In the genomic region with DNA sequence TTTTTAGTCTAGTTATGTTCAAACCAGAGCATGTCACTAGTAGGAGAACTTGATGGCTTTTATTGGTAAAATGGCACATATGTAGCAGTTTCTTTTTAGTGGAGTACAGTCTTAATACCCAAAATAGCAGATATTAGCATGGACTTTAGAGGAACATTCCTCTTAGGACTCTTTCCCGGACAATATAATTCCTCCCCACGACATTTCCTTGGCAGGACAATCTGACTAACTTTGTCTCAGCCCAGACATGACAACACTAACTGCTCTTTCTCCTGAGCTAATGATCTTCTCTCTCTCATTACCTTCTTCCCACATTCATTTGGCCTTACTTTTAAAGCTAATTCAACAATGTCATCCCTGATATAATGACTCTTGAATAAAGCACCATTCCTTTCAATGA, we compare ENCODE assay signal across 30 cellular contexts.
DNase-seq lines count a peak whose midpoint lies in the region; ATAC-seq and TF ChIP-seq lines count a peak whose summit lies in the region.
"Had no signal": no experiment of that assay in that cellular context is flagged by ENCODE, and none has a peak within 500 bp of the region (broad histone marks: within the 10 kb centered on the region; RNA-seq: fewer than 3 reads in every experiment).

No MANE protein-coding gene starts in this region.

- H3K27me3 ChIP-seq in ascending aorta (no peaks in the 10 kb centered on the region), left ventricle myocardium inferior (ENCODE audit: low read depth) (no peaks in the 10 kb centered on the region), psoas muscle (ENCODE audit: insufficient read depth in 3 of 3, low read length in 2 of 3) (no peaks in the 10 kb centered on the region), testis (no peaks in the 10 kb centered on the region)
- no peaks in the 10 kb centered on the region for H3K27me3 ChIP-seq in CD4-positive, alpha-beta memory T cell (ENCODE audit: insufficient read depth, low read length)
- H3K27me3 ChIP-seq: BE2C, pancreas had no signal

- no peaks in the 10 kb centered on the region for H3K9me3 Mint-ChIP-seq in activated CD8-positive, alpha-beta T cell treated with anti-CD3 and anti-CD28 coated beads for 36 hours
- peaks cover 0 to 4% (median 0%) of the 10 kb centered on the region in 8 donors for H3K9me3 Mint-ChIP-seq in CD4-positive, alpha-beta memory T cell
- H3K9me3 Mint-ChIP-seq: HFFc6; natural killer cell treated with Interleukin-12 subunit alpha and Interleukin-12 subunit beta and Interleukin-15 and Interleukin-18, amount 100 ng/mL, for 72 hours; stimulated activated effector memory CD8-positive, alpha-beta T cell treated with anti-CD3 and anti-CD28 coated beads, Interleukin-12 subunit alpha, Interleukin-12 subunit beta, amount 100 ng/mL, for 72 hours had no signal

- 14 to 23% (median 21%) methylated on average over 2 of the region's 2 CpGs for WGBS in psoas muscle, 3 donors
- WGBS in testis, 2 donors: 28 to 44% methylated on average over 2 of the region's 2 CpGs

- no peak overlapping the region for H3K4me3 Mint-ChIP-seq in activated CD8-positive, alpha-beta T cell treated with anti-CD3 and anti-CD28 coated beads for 36 hours
- H3K4me3 Mint-ChIP-seq in CD4-positive, alpha-beta memory T cell: no peak overlapping the region
- H3K4me3 Mint-ChIP-seq: HFFc6; natural killer cell treated with Interleukin-12 subunit alpha and Interleukin-12 subunit beta and Interleukin-15 and Interleukin-18, amount 100 ng/mL, for 72 hours; stimulated activated effector memory CD8-positive, alpha-beta T cell treated with anti-CD3 and anti-CD28 coated beads, Interleukin-12 subunit alpha, Interleukin-12 subunit beta, amount 100 ng/mL, for 72 hours; T-helper 17 cell; type B pancreatic cell had no signal

- H3K27ac Mint-ChIP-seq in activated CD8-positive, alpha-beta T cell treated with anti-CD3 and anti-CD28 coated beads for 36 hours: no peak overlapping the region
- no peak overlapping the region for H3K27ac Mint-ChIP-seq in CD4-positive, alpha-beta memory T cell
- H3K27ac Mint-ChIP-seq: HFFc6; natural killer cell treated with Interleukin-12 subunit alpha and Interleukin-12 subunit beta and Interleukin-15 and Interleukin-18, amount 100 ng/mL, for 72 hours; stimulated activated effector memory CD8-positive, alpha-beta T cell treated with anti-CD3 and anti-CD28 coated beads, Interleukin-12 subunit alpha, Interleukin-12 subunit beta, amount 100 ng/mL, for 72 hours; T-helper 17 cell; type B pancreatic cell had no signal

- DNase-seq in ascending aorta (ENCODE audit: low spot score in 2 of 2) (no peak), left ventricle myocardium inferior (no peak), psoas muscle (no peak), testis (peak; percentile 47), RKO (ENCODE audit: low spot score) (no peak)
- no peak for DNase-seq in activated CD8-positive, alpha-beta T cell treated with anti-CD3 and anti-CD28 coated beads for 36 hours
- no peak for DNase-seq in CD4-positive, alpha-beta memory T cell
- DNase-seq: activated CD4-positive, alpha-beta T cell treated with anti-CD3 and anti-CD28 coated beads for 4 hours; activated naive CD4-positive, alpha-beta T cell; activated T-cell treated with anti-CD3 and anti-CD28 coated beads, Interleukin-2, amount 50 U/mL, for 48 hours; amniotic stem cell; BE2C; GF-D8; GM23248; HFFc6; left colon; NCI-H1105 treated with DMSO at 0.1 percent for 48 hours; NCI-H2029 treated with DMSO at 0.1 percent for 48 hours; NCI-H2227 treated with DMSO at 0.1 percent for 48 hours; pancreas; RPMI8226; SK-N-SH; stimulated activated CD4-positive, alpha-beta T cell treated with anti-CD3 and anti-CD28 coated beads, Interleukin-2, amount 100 ng/mL, for 48 hours; T-helper 17 cell had no signal

- H3K4me3 ChIP-seq in ascending aorta: no peak overlapping the region
- no peak overlapping the region for H3K4me3 ChIP-seq in left ventricle myocardium inferior
- H3K4me3 ChIP-seq in psoas muscle: no peak overlapping the region
- no peak overlapping the region for H3K4me3 ChIP-seq in testis
- no peak overlapping the region for H3K4me3 ChIP-seq in CD4-positive, alpha-beta memory T cell (ENCODE audit: low read length in 2 of 2)
- H3K4me3 ChIP-seq: A549, GM23248, pancreas, skin epidermis had no signal

- intact Hi-C loops in ascending aorta (cut with DNase I) (loop anchor here (5.0 to 10.0 kb wide), 2 partner anchors 60 to 848 kb away; no protein-coding TSS in a partner anchor), left ventricle myocardium inferior (cut with micrococcal nuclease) (no loop called here), psoas muscle (cut with DNase I) (no loop called here), testis (cut with DNase I; ENCODE audit: low total_unique reads) (no loop called here)
- intact Hi-C loops in activated CD8-positive, alpha-beta T cell treated with anti-CD3 and anti-CD28 coated beads for 36 hours (cut with micrococcal nuclease): no loop called here
- intact Hi-C loops in CD4-positive, alpha-beta memory T cell (cut with micrococcal nuclease): no loop called here

- H3K36me3 ChIP-seq in ascending aorta (no peaks in the 10 kb centered on the region), left ventricle myocardium inferior (no peaks in the 10 kb centered on the region), psoas muscle (ENCODE audit: insufficient read depth in 1 of 2, low read depth in 1 of 2) (no peaks in the 10 kb centered on the region), testis (ENCODE audit: low read depth, missing control alignments) (no peaks in the 10 kb centered on the region)
- no peaks in the 10 kb centered on the region for H3K36me3 ChIP-seq in CD4-positive, alpha-beta memory T cell (ENCODE audit: insufficient read depth, low read length)
- H3K36me3 ChIP-seq: BE2C, pancreas had no signal

- peaks cover 16 to 41% of the 10 kb centered on the region in 2 donors for H3K4me1 ChIP-seq in ascending aorta
- peaks cover 36% of the 10 kb centered on the region for H3K4me1 ChIP-seq in left ventricle myocardium inferior
- peaks cover 12% of the 10 kb centered on the region for H3K4me1 ChIP-seq in psoas muscle
- H3K4me1 ChIP-seq in testis: peaks cover 24% of the 10 kb centered on the region
- H3K4me1 ChIP-seq in CD4-positive, alpha-beta memory T cell (ENCODE audit: insufficient read depth, low read length): no peaks in the 10 kb centered on the region
- H3K4me1 ChIP-seq: A549, BE2C, pancreas had no signal

- no peak for TF ChIP-seq POLR2A in testis (IDR thresholded peaks at IDR 0.05)

- H3K4me1 Mint-ChIP-seq in activated CD8-positive, alpha-beta T cell treated with anti-CD3 and anti-CD28 coated beads for 36 hours (ENCODE audit: low read depth): no peaks in the 10 kb centered on the region
- H3K4me1 Mint-ChIP-seq in CD4-positive, alpha-beta memory T cell: no peaks in the 10 kb centered on the region
- H3K4me1 Mint-ChIP-seq: stimulated activated effector memory CD8-positive, alpha-beta T cell treated with anti-CD3 and anti-CD28 coated beads, Interleukin-12 subunit alpha, Interleukin-12 subunit beta, amount 100 ng/mL, for 72 hours; T-helper 17 cell had no signal

- POLR2A ChIA-PET in activated CD8-positive, alpha-beta T cell treated with anti-CD3 and anti-CD28 coated beads for 36 hours (lab: Charles Lee): interaction anchor here (0.5 to 0.6 kb wide), 2 partner anchors 277 to 945 kb away, joined by 3 read pairs; no protein-coding TSS in a partner anchor
- POLR2A ChIA-PET in CD4-positive, alpha-beta memory T cell (lab: Charles Lee; ENCODE audit: partially characterized antibody): no interaction called here

- TF ChIP-seq CTCF in ascending aorta (IDR thresholded peaks at IDR 0.05) (no peak), left ventricle myocardium inferior (IDR thresholded peaks at IDR 0.05; ENCODE audit: borderline replicate concordance) (no peak), psoas muscle (IDR thresholded peaks at IDR 0.05) (no peak), testis (IDR thresholded peaks at IDR 0.05) (no peak)
- TF ChIP-seq CTCF in activated CD8-positive, alpha-beta T cell treated with anti-CD3 and anti-CD28 coated beads for 36 hours (IDR thresholded peaks at IDR 0.05): no peak

- H3K27ac ChIP-seq in ascending aorta (peak overlapping the region; percentile 79 to 85), left ventricle myocardium inferior (replicated peaks) (peak overlapping the region; percentile 73), psoas muscle (peak overlapping the region; percentile 42), testis (peak overlapping the region; percentile 64 to 90)
- no peak overlapping the region for H3K27ac ChIP-seq in CD4-positive, alpha-beta memory T cell (ENCODE audit: low read depth, low read length)
- H3K27ac ChIP-seq: A549, GM23248, pancreas had no signal

- H3K9me3 ChIP-seq in ascending aorta (no peaks in the 10 kb centered on the region), left ventricle myocardium inferior (replicated peaks) (no peaks in the 10 kb centered on the region), psoas muscle (no peaks in the 10 kb centered on the region), testis (no peaks in the 10 kb centered on the region)
- H3K9me3 ChIP-seq in CD4-positive, alpha-beta memory T cell (ENCODE audit: control insufficient read depth in 1 of 2, low read length in 2 of 2): no peaks in the 10 kb centered on the region
- H3K9me3 ChIP-seq: A549, BE2C, pancreas, SK-N-SH had no signal

- no peaks in the 10 kb centered on the region for H3K27me3 Mint-ChIP-seq in activated CD8-positive, alpha-beta T cell treated with anti-CD3 and anti-CD28 coated beads for 36 hours
- H3K27me3 Mint-ChIP-seq in CD4-positive, alpha-beta memory T cell: peaks cover 2 to 7% of the 10 kb centered on the region in 2 donors
- H3K27me3 Mint-ChIP-seq: T-helper 17 cell, type B pancreatic cell had no signal

- CTCF ChIA-PET in activated CD8-positive, alpha-beta T cell treated with anti-CD3 and anti-CD28 coated beads for 36 hours (lab: Charles Lee): interaction anchor here (0.7 kb wide), 1 partner anchor 33 kb away, joined by 3 read pairs; no protein-coding TSS in a partner anchor
- CTCF ChIA-PET in CD4-positive, alpha-beta memory T cell (lab: Charles Lee; ENCODE audit: partially characterized antibody): no interaction called here

- ATAC-seq in psoas muscle (peak in 2 of 4 donors; percentile 47 to 67), GM21619 (IDR thresholded peaks at IDR 0.05; ENCODE audit: unreplicated experiment) (no peak)
- ATAC-seq in activated CD8-positive, alpha-beta T cell treated with anti-CD3 and anti-CD28 coated beads for 36 hours: no peak
- ATAC-seq: A549; left colon; natural killer cell treated with Interleukin-12 subunit alpha and Interleukin-12 subunit beta and Interleukin-15 and Interleukin-18, amount 100 ng/mL, for 72 hours; stimulated activated effector memory CD8-positive, alpha-beta T cell treated with anti-CD3 and anti-CD28 coated beads, Interleukin-12 subunit alpha, Interleukin-12 subunit beta, amount 100 ng/mL, for 72 hours; T-helper 17 cell had no signal

- no peaks in the 10 kb centered on the region for H3K36me3 Mint-ChIP-seq in activated CD8-positive, alpha-beta T cell treated with anti-CD3 and anti-CD28 coated beads for 36 hours (ENCODE audit: low read depth)
- H3K36me3 Mint-ChIP-seq in CD4-positive, alpha-beta memory T cell: no peaks in the 10 kb centered on the region
- H3K36me3 Mint-ChIP-seq: natural killer cell treated with Interleukin-12 subunit alpha and Interleukin-12 subunit beta and Interleukin-15 and Interleukin-18, amount 100 ng/mL, for 72 hours; stimulated activated effector memory CD8-positive, alpha-beta T cell treated with anti-CD3 and anti-CD28 coated beads, Interleukin-12 subunit alpha, Interleukin-12 subunit beta, amount 100 ng/mL, for 72 hours; type B pancreatic cell had no signal
